1 cellular context compared by ENCODE assay signal in genomic region chr12:95072900-95073697, GRCh38.
TF ChIP-seq lines count a peak whose summit lies in the region.

TSS of gene NR2C1 (minus strand) at chr12:95073618. CDS start at chr12:95067384, 6,234 bp downstream.

TF ChIP-seq in K562, 482 proteins besides CTCF, POLR2A, EP300 and RAD21 (continued from another document and continues in another):
- no peak for TF ChIP-seq ZBTB40 (IDR thresholded peaks at IDR 0.05)
- no peak for TF ChIP-seq ZBTB40 (CRISPR knock-in tag; IDR thresholded peaks at IDR 0.05)
- no peak for TF ChIP-seq PTRF (tag; IDR thresholded peaks at IDR 0.05)
- no peak for TF ChIP-seq JUNB (CRISPR knock-in tag; conservative IDR thresholded peaks at IDR 0.05)
- peak; percentile 67 for TF ChIP-seq MEIS2 (IDR thresholded peaks at IDR 0.05; ENCODE audit: partially characterized antibody)
- TF ChIP-seq NCOR1 (IDR thresholded peaks at IDR 0.05), result peak; percentile 42
- no peak for TF ChIP-seq ZNF347 (CRISPR knock-in tag; IDR thresholded peaks at IDR 0.05; ENCODE audit: low read depth)
- TF ChIP-seq HOMEZ (CRISPR knock-in tag; IDR thresholded peaks at IDR 0.05), result no peak
- TF ChIP-seq BRF2 (IDR thresholded peaks at IDR 0.05; ENCODE audit: borderline replicate concordance, insufficient read depth, insufficient read length), result no peak
- TF ChIP-seq MAZ (CRISPR knock-in tag; conservative IDR thresholded peaks at IDR 0.05 in 1 of 2, IDR thresholded peaks at IDR 0.05 in 1 of 2), result peak in 1 of 2 experiments; percentile 89
- TF ChIP-seq TSC22D4 (tag; IDR thresholded peaks at IDR 0.05), result no peak
- 0 out of 2 replicates have a peak, but pooled peaks have one; percentile 21 for TF ChIP-seq MTA3 (IDR thresholded peaks at IDR 0.05; ENCODE audit: borderline replicate concordance)
- TF ChIP-seq SRSF1 (IDR thresholded peaks at IDR 0.05; ENCODE audit: low read depth, low read length), result no peak
- TF ChIP-seq GTF2A2 (tag; IDR thresholded peaks at IDR 0.05), result no peak
- no peak for TF ChIP-seq EP400 (IDR thresholded peaks at IDR 0.05)
- no peak for TF ChIP-seq FOXJ2 (tag; IDR thresholded peaks at IDR 0.05)
- peak; percentile 28; the same call in 1 of the 2 replicates for TF ChIP-seq NKRF (IDR thresholded peaks at IDR 0.05; ENCODE audit: borderline replicate concordance)
- no peak for TF ChIP-seq ZEB2 (IDR thresholded peaks at IDR 0.05)
- no peak for TF ChIP-seq ZNF274 (IDR thresholded peaks at IDR 0.05; ENCODE audit: borderline replicate concordance, low read depth, low read length)
- TF ChIP-seq HDGF (IDR thresholded peaks at IDR 0.05), result no peak
- TF ChIP-seq SMAD1 (IDR thresholded peaks at IDR 0.05; ENCODE audit: low read depth, low read length, partially characterized antibody), result peak; percentile 39
- TF ChIP-seq ZNF785 (CRISPR knock-in tag; IDR thresholded peaks at IDR 0.05), result no peak
- TF ChIP-seq HMBOX1 (IDR thresholded peaks at IDR 0.05), result no peak
- TF ChIP-seq CSDE1 (IDR thresholded peaks at IDR 0.05), result no peak
- TF ChIP-seq ELK3 (CRISPR knock-in tag; IDR thresholded peaks at IDR 0.05), result no peak
- TF ChIP-seq CEBPG (CRISPR knock-in tag; IDR thresholded peaks at IDR 0.05), result no peak
- no peak for TF ChIP-seq CEBPG (tag; conservative IDR thresholded peaks at IDR 0.05 in 1 of 2, IDR thresholded peaks at IDR 0.05 in 1 of 2)
- TF ChIP-seq ZNF561 (CRISPR knock-in tag; conservative IDR thresholded peaks at IDR 0.05), result no peak
- TF ChIP-seq CREM (IDR thresholded peaks at IDR 0.05; ENCODE audit: low read depth), result peak; percentile 93
- no peak for TF ChIP-seq PBX2 (CRISPR knock-in tag; IDR thresholded peaks at IDR 0.05; ENCODE audit: low read depth)
- TF ChIP-seq PBX2 (tag; conservative IDR thresholded peaks at IDR 0.05; ENCODE audit: low read depth), result no peak
- TF ChIP-seq ASH1L (IDR thresholded peaks at IDR 0.05; ENCODE audit: borderline replicate concordance, low read depth, partially characterized antibody), result no peak
- peak; percentile 80 for TF ChIP-seq ZBTB12 (CRISPR knock-in tag; IDR thresholded peaks at IDR 0.05)
- no peak for TF ChIP-seq NFXL1 (CRISPR knock-in tag; IDR thresholded peaks at IDR 0.05)
- TF ChIP-seq PHF20 (IDR thresholded peaks at IDR 0.05; ENCODE audit: partially characterized antibody), result no peak
- 0 out of 2 replicates have a peak, but pooled peaks have one; percentile 32 for TF ChIP-seq FOSL1 (tag; conservative IDR thresholded peaks at IDR 0.05)
- TF ChIP-seq ZNF41 (CRISPR knock-in tag; conservative IDR thresholded peaks at IDR 0.05), result no peak
- TF ChIP-seq SMARCA4 (IDR thresholded peaks at IDR 0.05), result no peak
- TF ChIP-seq NRF1 (conservative IDR thresholded peaks at IDR 0.05 in 1 of 2, IDR thresholded peaks at IDR 0.05 in 1 of 2), result peak; percentile 95 to 96
- TF ChIP-seq ZNF436 (CRISPR knock-in tag; IDR thresholded peaks at IDR 0.05), result no peak
- 0 out of 4 replicates have a peak, but pooled peaks of 1 of the 2 experiments have one; percentile 31 for TF ChIP-seq MLLT1 (IDR thresholded peaks at IDR 0.05)
- no peak for TF ChIP-seq ZNF696 (CRISPR knock-in tag; conservative IDR thresholded peaks at IDR 0.05)
- peak; percentile 18; the same call in 1 of the 2 replicates for TF ChIP-seq MXI1 (IDR thresholded peaks at IDR 0.05; ENCODE audit: low read depth, low read length)
- TF ChIP-seq WHSC1 (IDR thresholded peaks at IDR 0.05; ENCODE audit: low read length), result no peak
